Comparison of ENCODE assay signal across 8 cellular contexts in the genomic region with DNA sequence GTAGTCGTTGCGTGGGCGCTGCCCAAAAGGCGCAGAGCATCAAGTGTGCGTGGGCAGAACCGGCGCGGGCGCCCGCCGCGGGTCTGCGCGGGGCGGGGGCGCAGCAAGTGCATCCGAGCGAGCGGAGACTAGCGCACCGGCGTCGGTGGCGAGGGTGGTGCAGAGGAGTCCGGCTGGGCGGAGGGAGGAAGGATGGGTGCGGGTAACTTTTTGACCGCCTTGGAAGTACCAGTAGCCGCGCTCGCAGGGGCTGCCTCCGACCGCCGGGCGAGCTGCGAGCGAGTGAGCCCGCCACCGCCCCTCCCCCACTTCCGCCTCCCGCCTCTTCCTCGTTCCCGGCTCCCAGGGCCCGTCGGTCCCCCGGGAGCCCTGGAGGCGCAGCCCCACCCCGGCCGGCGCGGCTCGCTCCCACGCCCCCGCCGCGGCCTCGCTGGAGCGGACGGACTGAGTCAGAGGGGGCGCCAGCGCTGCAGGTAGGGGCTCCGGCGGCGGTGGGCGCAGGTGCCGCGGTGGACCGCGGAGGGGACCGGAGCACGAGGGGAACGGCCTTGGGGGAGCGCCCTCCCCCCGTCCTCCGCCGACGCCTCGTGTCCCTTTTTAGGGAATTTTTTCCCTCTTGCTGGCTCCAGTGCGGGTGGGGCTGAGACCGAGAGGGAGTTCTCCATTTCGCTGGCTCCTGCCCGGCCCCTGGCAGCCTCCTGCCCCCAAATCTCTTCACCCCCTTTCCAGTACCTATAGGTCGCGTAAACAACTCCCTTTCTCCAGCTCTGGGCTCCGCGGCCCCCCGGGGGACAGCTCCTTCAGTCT. TPM values are rescaled to one million over a fixed set of nuclear protein-coding genes. Genes with fewer than 3 reads are reported as not detected.
DNase-seq lines count a peak whose midpoint lies in the region; ATAC-seq and TF ChIP-seq lines count a peak whose summit lies in the region.

No MANE protein-coding gene starts in this region.

- no peaks in the 10 kb centered on the region for H4K20me1 ChIP-seq in DND-41 (ENCODE audit: insufficient read depth, low read length)

- peaks cover 36% of the 10 kb centered on the region for H3K36me3 ChIP-seq in DND-41 (ENCODE audit: insufficient read depth, low read length)

- H3K9ac ChIP-seq in DND-41 (ENCODE audit: low read depth, low read length): peak overlapping the region; percentile 96

- TF ChIP-seq CTCF in DND-41 (IDR thresholded peaks at IDR 0.05; ENCODE audit: borderline replicate concordance, extremely low read depth, low read length, poor library complexity, severe bottlenecking): peak; percentile 37
- TF ChIP-seq CTCF in dorsolateral prefrontal cortex (IDR thresholded peaks at IDR 0.05 in 54 of 56, conservative IDR thresholded peaks at IDR 0.05 in 2 of 56; ENCODE audit: low read depth in 1 of 56, partially characterized antibody in 56 of 56): peak in 19 of 56 donors; percentile 4 to 37 (median 21)
- TF ChIP-seq CTCF in lower leg skin (IDR thresholded peaks at IDR 0.05): no peak

- intact Hi-C loops in dorsolateral prefrontal cortex (cut with DNase I) (loop anchor here (1.0 to 2.0 kb wide), 3 partner anchors 27 to 44 kb away; a partner anchor contains a TSS), lower leg skin (cut with DNase I; ENCODE audit: low total_unique reads) (no loop called here)

- H3K27me3 ChIP-seq in DND-41 (ENCODE audit: insufficient read depth, low read length, poor library complexity) (no peaks in the 10 kb centered on the region), dorsolateral prefrontal cortex (no peaks in the 10 kb centered on the region)

- TF ChIP-seq POLR2A in lower leg skin (IDR thresholded peaks at IDR 0.05): no peak

- 1 to 2% methylated on average over 41 to 42 of the region's 87 CpGs for WGBS in lower leg skin, 2 donors

- ATAC-seq in DND-41 (ENCODE audit: insufficient read depth, low read depth) (peak; percentile 74), GM19452 (IDR thresholded peaks at IDR 0.05; ENCODE audit: unreplicated experiment) (no peak), GM18870 (IDR thresholded peaks at IDR 0.05; ENCODE audit: unreplicated experiment) (no peak)

- H3K27ac ChIP-seq in DND-41 (ENCODE audit: low read length) (peak overlapping the region; percentile 89), dorsolateral prefrontal cortex (peak overlapping the region; percentile 89 to 100 (median 99))

- H3K4me1 ChIP-seq in DND-41 (ENCODE audit: insufficient read depth, low read length): peaks cover 32% of the 10 kb centered on the region

- H3K4me2 ChIP-seq in DND-41 (ENCODE audit: insufficient read depth, low read length): peak overlapping the region; percentile 100

- H3K4me3 ChIP-seq in DND-41 (ENCODE audit: low read depth in 1 of 2, low read length in 2 of 2) (peak overlapping the region; percentile 79 to 98), dorsolateral prefrontal cortex (peak overlapping the region; percentile 65 to 97 (median 89)), lower leg skin (ENCODE audit: low read depth, poor library complexity, severe bottlenecking) (peak overlapping the region; percentile 57)

- peak overlapping the region; percentile 100 for H2AFZ ChIP-seq in DND-41 (ENCODE audit: low read depth, low read length)

- peaks cover 5% of the 10 kb centered on the region for H3K9me3 ChIP-seq in DND-41 (ENCODE audit: insufficient read depth, low read length, severe bottlenecking)

- DNase-seq in DND-41 (peak; percentile 81), NCI-H128 (lab: John Stamatoyannopoulos, UW; ENCODE audit: unreplicated experiment) (peak; percentile 17), dorsolateral prefrontal cortex (peak in 9 of 10 donors; percentile 43 to 85 (median 68)), lower leg skin (ENCODE audit: low spot score in 2 of 2) (peak; percentile 36 to 94)
- peak; percentile 57 for DNase-seq in activated CD4-positive, alpha-beta T cell treated with anti-CD3 and anti-CD28 coated beads for 48 hours
- DNase-seq in stimulated activated CD4-positive, alpha-beta T cell treated with anti-CD3 and anti-CD28 coated beads, Interleukin-4, amount 100 ng/mL, for 24 hours: peak; percentile 32

- peaks cover 22% of the 10 kb centered on the region for H3K79me2 ChIP-seq in DND-41 (ENCODE audit: insufficient read depth, low read length)

RNA-seq across cellular contexts. Expression of a gene that starts 1.6 kb away (rescaled TPM):
- total RNA-seq in dorsolateral prefrontal cortex: 1,000 to 10,000 TPM in 2 of 120 experiments, 100 to 1,000 TPM in 118; 113 to 1,403 (median 322) TPM
- total RNA-seq in lower leg skin: 100 to 1,000 TPM in 1 of 4 donors, 10 to 100 TPM in 3; 53.2 to 115 (median 72.5) TPM

RNA-seq across cellular contexts. Expression of a gene that starts 9.5 kb away (rescaled TPM):
- total RNA-seq in dorsolateral prefrontal cortex (100 to 1,000 TPM in 6 of 120 experiments, 10 to 100 TPM in 114; 56.0 to 148 (median 76.4) TPM), lower leg skin (10 to 100 TPM; 33.6 to 64.5 (median 45.6) TPM)

RNA-seq across cellular contexts. Expression of a gene that starts 28.3 kb away (rescaled TPM):
- total RNA-seq in dorsolateral prefrontal cortex (10 to 100 TPM in 83 of 120 experiments, 1 to 10 TPM in 37; 1.0 to 82.8 (median 15.3) TPM), lower leg skin (not detected)

RNA-seq across cellular contexts. Expression of a gene that starts 43.5 kb away (rescaled TPM):
- total RNA-seq in dorsolateral prefrontal cortex (10 to 100 TPM; 19.5 to 49.7 (median 29.3) TPM), lower leg skin (10 to 100 TPM; 27.3 to 46.6 (median 36.0) TPM)

RNA-seq across cellular contexts. Expression of a gene that starts 58.2 kb away (rescaled TPM):
- total RNA-seq in dorsolateral prefrontal cortex (100 to 1,000 TPM in 16 of 120 experiments, 10 to 100 TPM in 104; 20.8 to 232 (median 66.2) TPM), lower leg skin (100 to 1,000 TPM; 226 to 317 (median 278) TPM)

Comparison
In these comparisons a context has a peak if more than half of its experiments do, and no peak if none do; other contexts are left out.
1. DNase-seq: peak in every context shown above with its lines; median percentile 81 in DND-41; 68 in dorsolateral prefrontal cortex; 65 in lower leg skin; 57 in activated CD4-positive, alpha-beta T cell treated with anti-CD3 and anti-CD28 coated beads for 48 hours; 32 in stimulated activated CD4-positive, alpha-beta T cell treated with anti-CD3 and anti-CD28 coated beads, Interleukin-4, amount 100 ng/mL, for 24 hours; 17 in NCI-H128.